In genomic region chr12:96425321-96425720, GRCh38 we compare ENCODE assay signal across 8 cellular contexts. TPM values are rescaled to one million over a fixed set of nuclear protein-coding genes. Genes with fewer than 3 reads are reported as not detected.
DNase-seq lines count a peak whose midpoint lies in the region; ATAC-seq and TF ChIP-seq lines count a peak whose summit lies in the region.

No MANE protein-coding gene starts in this region.

- H3F3A ChIP-seq in smooth muscle cell (ENCODE audit: low read depth): peaks cover 31% of the 10 kb centered on the region

- H3K9me3 ChIP-seq in smooth muscle cell (replicated peaks; ENCODE audit: low read depth): no peaks in the 10 kb centered on the region

- POLR2A ChIA-PET in activated CD4-positive, alpha-beta T cell treated with anti-CD3 and anti-CD28 coated beads, Interleukin-2, amount 10 ng/mL, durations not matched to agents 7 days and 5 days (lab: Charles Lee): no interaction called here

- no peaks in the 10 kb centered on the region for H3K79me2 ChIP-seq in smooth muscle cell (ENCODE audit: low read depth)

- 24% methylated on average over 3 of the region's 3 CpGs for WGBS in smooth muscle cell (ENCODE audit: low lambda C conversion rate)

- peak; percentile 19 for DNase-seq in activated CD4-positive, alpha-beta T cell treated with anti-CD3 and anti-CD28 coated beads, Interleukin-2, amount 10 ng/mL, durations not matched to agents 7 days and 5 days
- no peak for DNase-seq in activated CD4-positive, alpha-beta T cell treated with anti-CD3 and anti-CD28 coated beads for 4 hours
- DNase-seq in smooth muscle cell (lab: John Stamatoyannopoulos, UW; ENCODE audit: unreplicated experiment): no peak
- DNase-seq in NCI-H2081 (lab: John Stamatoyannopoulos, UW): no peak
- DNase-seq in foreskin melanocyte: no peak

- H3K4me2 ChIP-seq in smooth muscle cell: peak overlapping the region; percentile 34

- peaks cover 4% of the 10 kb centered on the region for H3K36me3 Mint-ChIP-seq in activated CD4-positive, alpha-beta T cell treated with anti-CD3 and anti-CD28 coated beads, Interleukin-2, amount 10 ng/mL, durations not matched to agents 7 days and 5 days (ENCODE audit: low read depth)
- H3K36me3 Mint-ChIP-seq in activated naive CD4-positive, alpha-beta T cell treated with anti-CD3 and anti-CD28 coated beads, Interleukin-2, amount 50 U/mL, for 24 hours: no peaks in the 10 kb centered on the region

- no peaks in the 10 kb centered on the region for H4K20me1 ChIP-seq in smooth muscle cell (ENCODE audit: low read depth)

- H3K27me3 ChIP-seq in smooth muscle cell (ENCODE audit: low read depth): no peaks in the 10 kb centered on the region

- no peak overlapping the region for H3K9ac ChIP-seq in smooth muscle cell (ENCODE audit: low read depth)

- no peak for TF ChIP-seq CTCF in smooth muscle cell (IDR thresholded peaks at IDR 0.05; ENCODE audit: borderline replicate concordance, insufficient read depth, poor library complexity, severe bottlenecking)

- H3K4me3 ChIP-seq in smooth muscle cell: no peak overlapping the region

- H2AFZ ChIP-seq in smooth muscle cell (ENCODE audit: low read depth): no peak overlapping the region

- peaks cover 55% of the 10 kb centered on the region for H3K4me1 Mint-ChIP-seq in activated CD4-positive, alpha-beta T cell treated with anti-CD3 and anti-CD28 coated beads, Interleukin-2, amount 10 ng/mL, durations not matched to agents 7 days and 5 days
- H3K4me1 Mint-ChIP-seq in activated naive CD4-positive, alpha-beta T cell treated with anti-CD3 and anti-CD28 coated beads, Interleukin-2, amount 50 U/mL, for 24 hours: peaks cover 58% of the 10 kb centered on the region

- no peak overlapping the region for H3K4me3 Mint-ChIP-seq in activated CD4-positive, alpha-beta T cell treated with anti-CD3 and anti-CD28 coated beads, Interleukin-2, amount 10 ng/mL, durations not matched to agents 7 days and 5 days
- H3K4me3 Mint-ChIP-seq in activated naive CD4-positive, alpha-beta T cell treated with anti-CD3 and anti-CD28 coated beads, Interleukin-2, amount 50 U/mL, for 24 hours: no peak overlapping the region

- CTCF ChIA-PET in activated CD4-positive, alpha-beta T cell treated with anti-CD3 and anti-CD28 coated beads, Interleukin-2, amount 10 ng/mL, durations not matched to agents 7 days and 5 days (lab: Charles Lee): interaction anchor here (1.0 kb wide), 1 partner anchor 64 kb away, joined by 3 read pairs; the partner anchor contains the start of gene CFAP54

- H3K4me1 ChIP-seq in smooth muscle cell (ENCODE audit: low read depth): peaks cover 29% of the 10 kb centered on the region

- no peak overlapping the region for H3K27ac Mint-ChIP-seq in activated CD4-positive, alpha-beta T cell treated with anti-CD3 and anti-CD28 coated beads, Interleukin-2, amount 10 ng/mL, durations not matched to agents 7 days and 5 days
- peak overlapping the region; percentile 55 for H3K27ac Mint-ChIP-seq in activated naive CD4-positive, alpha-beta T cell treated with anti-CD3 and anti-CD28 coated beads, Interleukin-2, amount 50 U/mL, for 24 hours

- no peaks in the 10 kb centered on the region for H3K9me3 Mint-ChIP-seq in activated CD4-positive, alpha-beta T cell treated with anti-CD3 and anti-CD28 coated beads, Interleukin-2, amount 10 ng/mL, durations not matched to agents 7 days and 5 days
- no peaks in the 10 kb centered on the region for H3K9me3 Mint-ChIP-seq in activated naive CD4-positive, alpha-beta T cell treated with anti-CD3 and anti-CD28 coated beads, Interleukin-2, amount 50 U/mL, for 24 hours

- ATAC-seq in HG03442 (IDR thresholded peaks at IDR 0.05; ENCODE audit: unreplicated experiment) (peak; percentile 89), HG02678 (IDR thresholded peaks at IDR 0.05; ENCODE audit: unreplicated experiment) (no peak)

- no peaks in the 10 kb centered on the region for H3K27me3 Mint-ChIP-seq in activated CD4-positive, alpha-beta T cell treated with anti-CD3 and anti-CD28 coated beads, Interleukin-2, amount 10 ng/mL, durations not matched to agents 7 days and 5 days
- no peaks in the 10 kb centered on the region for H3K27me3 Mint-ChIP-seq in activated naive CD4-positive, alpha-beta T cell treated with anti-CD3 and anti-CD28 coated beads, Interleukin-2, amount 50 U/mL, for 24 hours

- H3K36me3 ChIP-seq in smooth muscle cell (ENCODE audit: low read depth): no peaks in the 10 kb centered on the region

- H3K27ac ChIP-seq in smooth muscle cell (ENCODE audit: low read depth): peak overlapping the region; percentile 99

RNA-seq across cellular contexts. Expression of gene CDK17, which starts 25.1 kb away (rescaled TPM):
- 10 to 100 TPM; 38.7 to 43.5 TPM for total RNA-seq in activated CD4-positive, alpha-beta T cell treated with anti-CD3 and anti-CD28 coated beads, Interleukin-2, amount 10 ng/mL, durations not matched to agents 7 days and 5 days
- total RNA-seq in smooth muscle cell: 49.8 and 54.1 TPM in 2 replicates
- 16.0 and 19.1 TPM in 2 replicates for polyA plus RNA-seq in smooth muscle cell
